Comparison of ENCODE assay signal across 1 cellular context in the genomic region with DNA sequence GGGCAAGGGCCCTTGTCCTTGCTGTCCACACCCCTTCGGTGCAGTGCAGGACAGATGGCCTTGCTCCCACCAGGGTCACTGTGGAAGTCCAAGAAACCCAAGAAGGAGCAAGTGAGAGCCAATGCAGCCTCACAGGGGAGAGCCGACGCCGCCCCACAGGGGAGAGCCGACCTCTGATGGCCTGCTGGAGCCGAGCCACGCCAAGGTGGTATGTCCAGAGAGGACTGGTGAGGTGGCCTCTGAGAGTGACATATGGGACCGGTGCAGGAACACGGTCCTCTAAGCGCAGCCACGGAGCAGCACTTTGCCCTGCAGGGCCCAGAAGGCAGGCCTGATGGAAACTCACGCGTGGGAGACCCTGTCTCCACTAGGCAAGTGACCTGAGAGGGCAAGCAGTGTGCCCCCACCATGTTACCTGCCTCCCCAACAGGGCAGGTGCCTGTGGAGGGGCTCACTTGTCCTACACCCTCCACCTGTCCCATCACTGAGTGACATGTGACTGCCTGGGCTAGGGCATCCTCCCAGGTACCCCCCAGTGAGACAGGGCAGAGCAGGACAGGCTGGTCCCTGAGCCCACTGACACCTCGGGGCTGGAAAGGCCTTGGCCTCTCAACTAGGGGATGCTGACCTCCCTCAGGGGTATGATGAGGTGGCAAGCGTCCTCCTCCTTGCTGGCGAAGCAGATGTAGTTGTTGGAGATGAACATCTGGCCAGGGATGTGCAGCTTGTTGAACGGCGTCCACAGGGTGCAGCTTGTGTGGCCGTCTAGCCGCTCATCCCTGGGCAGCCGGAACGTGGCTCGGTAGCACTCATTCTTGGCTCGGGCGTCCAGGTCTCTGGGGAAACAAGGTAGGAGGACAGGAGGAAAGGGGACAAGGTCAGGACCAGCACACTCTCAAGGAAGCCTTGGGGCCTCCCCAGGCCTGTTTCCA.
TF ChIP-seq lines count a peak whose summit lies in the region.

No MANE protein-coding gene starts in this region.

TF ChIP-seq in GM23338, 12 proteins besides CTCF, POLR2A, EP300 and RAD21 (continued from another document):
- TF ChIP-seq, protein P1, sequence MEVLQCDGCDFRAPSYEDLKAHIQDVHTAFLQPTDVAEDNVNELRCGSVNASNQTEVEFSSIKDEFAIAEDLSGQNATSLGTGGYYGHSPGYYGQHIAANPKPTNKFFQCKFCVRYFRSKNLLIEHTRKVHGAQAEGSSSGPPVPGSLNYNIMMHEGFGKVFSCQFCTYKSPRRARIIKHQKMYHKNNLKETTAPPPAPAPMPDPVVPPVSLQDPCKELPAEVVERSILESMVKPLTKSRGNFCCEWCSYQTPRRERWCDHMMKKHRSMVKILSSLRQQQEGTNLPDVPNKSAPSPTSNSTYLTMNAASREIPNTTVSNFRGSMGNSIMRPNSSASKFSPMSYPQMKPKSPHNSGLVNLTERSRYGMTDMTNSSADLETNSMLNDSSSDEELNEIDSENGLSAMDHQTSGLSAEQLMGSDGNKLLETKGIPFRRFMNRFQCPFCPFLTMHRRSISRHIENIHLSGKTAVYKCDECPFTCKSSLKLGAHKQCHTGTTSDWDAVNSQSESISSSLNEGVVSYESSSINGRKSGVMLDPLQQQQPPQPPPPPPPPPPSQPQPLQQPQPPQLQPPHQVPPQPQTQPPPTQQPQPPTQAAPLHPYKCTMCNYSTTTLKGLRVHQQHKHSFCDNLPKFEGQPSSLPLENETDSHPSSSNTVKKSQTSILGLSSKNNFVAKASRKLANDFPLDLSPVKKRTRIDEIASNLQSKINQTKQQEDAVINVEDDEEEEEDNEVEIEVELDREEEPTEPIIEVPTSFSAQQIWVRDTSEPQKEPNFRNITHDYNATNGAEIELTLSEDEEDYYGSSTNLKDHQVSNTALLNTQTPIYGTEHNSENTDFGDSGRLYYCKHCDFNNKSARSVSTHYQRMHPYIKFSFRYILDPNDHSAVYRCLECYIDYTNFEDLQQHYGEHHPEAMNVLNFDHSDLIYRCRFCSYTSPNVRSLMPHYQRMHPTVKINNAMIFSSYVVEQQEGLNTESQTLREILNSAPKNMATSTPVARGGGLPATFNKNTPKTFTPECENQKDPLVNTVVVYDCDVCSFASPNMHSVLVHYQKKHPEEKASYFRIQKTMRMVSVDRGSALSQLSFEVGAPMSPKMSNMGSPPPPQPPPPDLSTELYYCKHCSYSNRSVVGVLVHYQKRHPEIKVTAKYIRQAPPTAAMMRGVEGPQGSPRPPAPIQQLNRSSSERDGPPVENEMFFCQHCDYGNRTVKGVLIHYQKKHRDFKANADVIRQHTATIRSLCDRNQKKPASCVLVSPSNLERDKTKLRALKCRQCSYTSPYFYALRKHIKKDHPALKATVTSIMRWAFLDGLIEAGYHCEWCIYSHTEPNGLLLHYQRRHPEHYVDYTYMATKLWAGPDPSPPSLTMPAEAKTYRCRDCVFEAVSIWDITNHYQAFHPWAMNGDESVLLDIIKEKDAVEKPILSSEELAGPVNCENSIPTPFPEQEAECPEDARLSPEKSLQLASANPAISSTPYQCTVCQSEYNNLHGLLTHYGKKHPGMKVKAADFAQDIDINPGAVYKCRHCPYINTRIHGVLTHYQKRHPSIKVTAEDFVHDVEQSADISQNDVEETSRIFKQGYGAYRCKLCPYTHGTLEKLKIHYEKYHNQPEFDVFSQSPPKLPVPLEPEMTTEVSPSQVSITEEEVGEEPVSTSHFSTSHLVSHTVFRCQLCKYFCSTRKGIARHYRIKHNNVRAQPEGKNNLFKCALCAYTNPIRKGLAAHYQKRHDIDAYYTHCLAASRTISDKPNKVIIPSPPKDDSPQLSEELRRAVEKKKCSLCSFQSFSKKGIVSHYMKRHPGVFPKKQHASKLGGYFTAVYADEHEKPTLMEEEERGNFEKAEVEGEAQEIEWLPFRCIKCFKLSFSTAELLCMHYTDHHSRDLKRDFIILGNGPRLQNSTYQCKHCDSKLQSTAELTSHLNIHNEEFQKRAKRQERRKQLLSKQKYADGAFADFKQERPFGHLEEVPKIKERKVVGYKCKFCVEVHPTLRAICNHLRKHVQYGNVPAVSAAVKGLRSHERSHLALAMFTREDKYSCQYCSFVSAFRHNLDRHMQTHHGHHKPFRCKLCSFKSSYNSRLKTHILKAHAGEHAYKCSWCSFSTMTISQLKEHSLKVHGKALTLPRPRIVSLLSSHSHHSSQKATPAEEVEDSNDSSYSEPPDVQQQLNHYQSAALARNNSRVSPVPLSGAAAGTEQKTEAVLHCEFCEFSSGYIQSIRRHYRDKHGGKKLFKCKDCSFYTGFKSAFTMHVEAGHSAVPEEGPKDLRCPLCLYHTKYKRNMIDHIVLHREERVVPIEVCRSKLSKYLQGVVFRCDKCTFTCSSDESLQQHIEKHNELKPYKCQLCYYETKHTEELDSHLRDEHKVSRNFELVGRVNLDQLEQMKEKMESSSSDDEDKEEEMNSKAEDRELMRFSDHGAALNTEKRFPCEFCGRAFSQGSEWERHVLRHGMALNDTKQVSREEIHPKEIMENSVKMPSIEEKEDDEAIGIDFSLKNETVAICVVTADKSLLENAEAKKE (CRISPR knock-in tag; IDR thresholded peaks at IDR 0.05): no peak
- TF ChIP-seq STAT1 (IDR thresholded peaks at IDR 0.05; ENCODE audit: unreplicated experiment) (no peak), ZNF331 (CRISPR knock-in tag; IDR thresholded peaks at IDR 0.05; ENCODE audit: low read depth) (no peak), NANOG (IDR thresholded peaks at IDR 0.05; ENCODE audit: borderline replicate concordance) (no peak), EZH2phosphoT487 (IDR thresholded peaks at IDR 0.05; ENCODE audit: unreplicated experiment) (no peak), JUNB (IDR thresholded peaks at IDR 0.05; ENCODE audit: unreplicated experiment) (no peak), ETS1 (IDR thresholded peaks at IDR 0.05) (no peak), EZH2 (IDR thresholded peaks at IDR 0.05; ENCODE audit: low read depth, unreplicated experiment) (no peak), ZNF114 (CRISPR knock-in tag; IDR thresholded peaks at IDR 0.05) (no peak), CREB1 (CRISPR knock-in tag; IDR thresholded peaks at IDR 0.05; ENCODE audit: low read depth) (no peak)
- TF ChIP-seq, protein P2, sequence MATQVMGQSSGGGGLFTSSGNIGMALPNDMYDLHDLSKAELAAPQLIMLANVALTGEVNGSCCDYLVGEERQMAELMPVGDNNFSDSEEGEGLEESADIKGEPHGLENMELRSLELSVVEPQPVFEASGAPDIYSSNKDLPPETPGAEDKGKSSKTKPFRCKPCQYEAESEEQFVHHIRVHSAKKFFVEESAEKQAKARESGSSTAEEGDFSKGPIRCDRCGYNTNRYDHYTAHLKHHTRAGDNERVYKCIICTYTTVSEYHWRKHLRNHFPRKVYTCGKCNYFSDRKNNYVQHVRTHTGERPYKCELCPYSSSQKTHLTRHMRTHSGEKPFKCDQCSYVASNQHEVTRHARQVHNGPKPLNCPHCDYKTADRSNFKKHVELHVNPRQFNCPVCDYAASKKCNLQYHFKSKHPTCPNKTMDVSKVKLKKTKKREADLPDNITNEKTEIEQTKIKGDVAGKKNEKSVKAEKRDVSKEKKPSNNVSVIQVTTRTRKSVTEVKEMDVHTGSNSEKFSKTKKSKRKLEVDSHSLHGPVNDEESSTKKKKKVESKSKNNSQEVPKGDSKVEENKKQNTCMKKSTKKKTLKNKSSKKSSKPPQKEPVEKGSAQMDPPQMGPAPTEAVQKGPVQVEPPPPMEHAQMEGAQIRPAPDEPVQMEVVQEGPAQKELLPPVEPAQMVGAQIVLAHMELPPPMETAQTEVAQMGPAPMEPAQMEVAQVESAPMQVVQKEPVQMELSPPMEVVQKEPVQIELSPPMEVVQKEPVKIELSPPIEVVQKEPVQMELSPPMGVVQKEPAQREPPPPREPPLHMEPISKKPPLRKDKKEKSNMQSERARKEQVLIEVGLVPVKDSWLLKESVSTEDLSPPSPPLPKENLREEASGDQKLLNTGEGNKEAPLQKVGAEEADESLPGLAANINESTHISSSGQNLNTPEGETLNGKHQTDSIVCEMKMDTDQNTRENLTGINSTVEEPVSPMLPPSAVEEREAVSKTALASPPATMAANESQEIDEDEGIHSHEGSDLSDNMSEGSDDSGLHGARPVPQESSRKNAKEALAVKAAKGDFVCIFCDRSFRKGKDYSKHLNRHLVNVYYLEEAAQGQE (IDR thresholded peaks at IDR 0.05; ENCODE audit: unreplicated experiment): no peak
